In the genomic region with DNA sequence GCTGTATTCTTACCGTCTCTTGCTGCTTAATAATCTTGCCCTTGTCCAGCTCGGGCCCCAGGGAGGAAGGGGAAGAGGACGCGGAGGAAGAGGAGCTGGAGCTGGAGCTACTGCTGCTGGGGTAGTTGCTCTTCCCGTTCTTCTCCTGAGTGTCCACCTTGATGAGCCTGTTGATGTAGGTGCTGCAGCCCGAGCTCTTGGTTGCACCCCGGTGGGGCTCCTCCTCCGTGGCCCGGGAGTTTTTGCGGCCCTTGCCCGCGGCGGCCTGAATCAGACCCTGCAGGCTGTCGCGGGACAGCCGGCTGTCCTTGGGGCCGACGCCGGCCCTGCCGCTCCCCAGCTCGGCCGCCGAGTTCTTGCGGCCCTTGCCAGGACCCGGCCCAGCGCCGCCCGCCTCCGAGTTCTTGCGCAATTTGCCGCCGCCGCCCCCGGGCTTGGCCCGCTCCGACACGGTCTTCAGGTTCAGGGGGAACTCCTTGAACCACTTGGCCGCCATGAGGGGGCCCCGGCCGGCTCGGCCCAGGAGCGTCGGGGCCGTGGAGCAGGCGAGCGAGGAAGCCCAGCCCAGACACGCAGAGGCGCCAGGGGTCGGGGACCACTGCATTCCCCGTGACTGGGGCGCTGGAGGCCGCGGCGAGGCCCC, we compare ENCODE assay signal across 9 cellular contexts. TPM values are rescaled to one million over a fixed set of nuclear protein-coding genes. Genes with fewer than 3 reads are reported as not detected.
DNase-seq lines count a peak whose midpoint lies in the region; ATAC-seq, FAIRE-seq and TF ChIP-seq lines count a peak whose summit lies in the region.
"Had no signal": no experiment of that assay in that cellular context is flagged by ENCODE, and none has a peak within 500 bp of the region (broad histone marks: within the 10 kb centered on the region; RNA-seq: fewer than 3 reads in every experiment).

No MANE protein-coding gene starts in this region.

- intact Hi-C loops in A673 (cut with micrococcal nuclease; ENCODE audit: unreplicated experiment): no loop called here
- intact Hi-C loops in esophagus muscularis mucosa (cut with DNase I): no loop called here
- intact Hi-C loops in activated T-helper 1 cell treated with anti-CD3 and anti-CD28 coated beads, Interleukin-12 subunit alpha, Interleukin-12 subunit beta, Interleukin-2, Interleukin-4 antibody, amounts not matched to agents 30 ng/mL and 10 ng/mL and 1 ng/mL, durations not matched to agents 14 hours and 24 hours and 36 hours (cut with micrococcal nuclease): no loop called here

- peak; percentile 19 to 49 for ATAC-seq in naive thymus-derived CD8-positive, alpha-beta T cell

- H3K4me1 Mint-ChIP-seq in naive thymus-derived CD8-positive, alpha-beta T cell: peaks cover 6 to 14% (median 12%) of the 10 kb centered on the region in 4 donors
- H3K4me1 Mint-ChIP-seq in activated T-helper 1 cell treated with anti-CD3 and anti-CD28 coated beads, Interleukin-12 subunit alpha, Interleukin-12 subunit beta, Interleukin-2, Interleukin-4 antibody, amounts not matched to agents 30 ng/mL and 10 ng/mL and 1 ng/mL, durations not matched to agents 14 hours and 24 hours and 36 hours (ENCODE audit: low read depth): peaks cover 14% of the 10 kb centered on the region

- H3K4me1 ChIP-seq in A673 (ENCODE audit: insufficient read depth, low read length, poor library complexity, severe bottlenecking) (peaks cover 6% of the 10 kb centered on the region), HUES6 (ENCODE audit: control insufficient read depth, insufficient read depth, low read length) (0 out of 2 replicates have a peak, but pooled peaks cover 2% of the 10 kb centered on the region), esophagus muscularis mucosa (peaks cover 14 to 22% (median 20%) of the 10 kb centered on the region in 4 donors), small intestine (ENCODE audit: control insufficient read depth in 2 of 2, insufficient read depth in 1 of 2, low read depth in 1 of 2, low read length in 1 of 2) (no peaks in the 10 kb centered on the region)

- H3K9ac ChIP-seq in HUES6 (ENCODE audit: low read length): peak overlapping the region; percentile 17

- no peak for TF ChIP-seq EP300 in esophagus muscularis mucosa (IDR thresholded peaks at IDR 0.05)

- H3K36me3 ChIP-seq in A673 (ENCODE audit: insufficient read depth, low read length, poor library complexity, severe bottlenecking) (no peaks in the 10 kb centered on the region), HUES6 (ENCODE audit: control insufficient read depth, insufficient read depth, low read length) (no peaks in the 10 kb centered on the region), esophagus muscularis mucosa (peaks cover 0 to 13% (median 0%) of the 10 kb centered on the region in 4 donors), small intestine (ENCODE audit: control insufficient read depth in 2 of 2, insufficient read depth in 2 of 2, low read length in 2 of 2) (no peaks in the 10 kb centered on the region)

- H3K27me3 ChIP-seq in A673 (replicated peaks; ENCODE audit: insufficient read depth, low read depth, low read length, poor library complexity): peaks cover 87% of the 10 kb centered on the region
- peaks cover 77% of the 10 kb centered on the region for H3K27me3 ChIP-seq in HUES6 (ENCODE audit: control insufficient read depth, insufficient read depth, low read length)
- peaks cover 5 to 80% (median 40%) of the 10 kb centered on the region in 4 donors for H3K27me3 ChIP-seq in esophagus muscularis mucosa
- H3K27me3 ChIP-seq in small intestine (ENCODE audit: control insufficient read depth in 2 of 2, insufficient read depth in 2 of 2, low read length in 2 of 2): peaks cover 2 to 7% of the 10 kb centered on the region in 2 donors

- TF ChIP-seq CTCF in A673 (conservative IDR thresholded peaks at IDR 0.05; ENCODE audit: low read depth, low read length): no peak
- TF ChIP-seq CTCF in esophagus muscularis mucosa (IDR thresholded peaks at IDR 0.05): no peak

- H3K9me3 ChIP-seq in A673 (ENCODE audit: low read depth, low read length, poor library complexity, severe bottlenecking): no peaks in the 10 kb centered on the region
- H3K9me3 ChIP-seq in HUES6 (ENCODE audit: control insufficient read depth, insufficient read depth, low read depth, low read length): peaks cover 4% of the 10 kb centered on the region
- peaks cover 0 to 11% (median 8%) of the 10 kb centered on the region in 4 donors for H3K9me3 ChIP-seq in esophagus muscularis mucosa
- H3K9me3 ChIP-seq in small intestine (ENCODE audit: control insufficient read depth, low read depth): no peaks in the 10 kb centered on the region

- H3K27ac ChIP-seq in A673 (ENCODE audit: low read depth, low read length, poor library complexity, severe bottlenecking) (no peak overlapping the region), HUES6 (ENCODE audit: low read depth, low read length) (no peak overlapping the region), esophagus muscularis mucosa (replicated peaks in 1 of 4) (peak overlapping the region; percentile 50 to 79 (median 75)), small intestine (ENCODE audit: low read depth in 1 of 2, low read length in 1 of 2) (peak overlapping the region in 1 of 2 donors; percentile 75)

- FAIRE-seq in small intestine (lab: Jason Lieb, UNC): no peak

- peaks cover 0 to 4% (median 0%) of the 10 kb centered on the region in 9 donors for H3K9me3 Mint-ChIP-seq in naive thymus-derived CD8-positive, alpha-beta T cell
- H3K9me3 Mint-ChIP-seq in activated T-helper 1 cell treated with anti-CD3 and anti-CD28 coated beads, Interleukin-12 subunit alpha, Interleukin-12 subunit beta, Interleukin-2, Interleukin-4 antibody, amounts not matched to agents 30 ng/mL and 10 ng/mL and 1 ng/mL, durations not matched to agents 14 hours and 24 hours and 36 hours: no peaks in the 10 kb centered on the region

- no peak for TF ChIP-seq POLR2A in esophagus muscularis mucosa (IDR thresholded peaks at IDR 0.05; ENCODE audit: low read depth)

- peaks cover 22 to 54% (median 52%) of the 10 kb centered on the region in 5 donors for H3K27me3 Mint-ChIP-seq in naive thymus-derived CD8-positive, alpha-beta T cell
- H3K27me3 Mint-ChIP-seq in activated T-helper 1 cell treated with anti-CD3 and anti-CD28 coated beads, Interleukin-12 subunit alpha, Interleukin-12 subunit beta, Interleukin-2, Interleukin-4 antibody, amounts not matched to agents 30 ng/mL and 10 ng/mL and 1 ng/mL, durations not matched to agents 14 hours and 24 hours and 36 hours (ENCODE audit: insufficient read depth): peaks cover 69% of the 10 kb centered on the region

- DNase-seq in A673 (ENCODE audit: low spot score) (no peak), esophagus muscularis mucosa (ENCODE audit: extremely low spot score) (no peak), small intestine (no peak)
- DNase-seq in naive thymus-derived CD8-positive, alpha-beta T cell: peak in 3 of 10 donors; percentile 5 to 19 (median 5)
- no peak for DNase-seq in activated CD4-positive, alpha-beta T cell treated with anti-CD3 and anti-CD28 coated beads for 4 hours
- DNase-seq in effector CD4-positive, alpha-beta T cell: no peak
- DNase-seq in activated T-helper 1 cell treated with anti-CD3 and anti-CD28 coated beads, Interleukin-12 subunit alpha, Interleukin-12 subunit beta, Interleukin-2, Interleukin-4 antibody, amounts not matched to agents 30 ng/mL and 10 ng/mL and 1 ng/mL, durations not matched to agents 14 hours and 24 hours and 36 hours (ENCODE audit: low spot score): no peak

- H3K36me3 Mint-ChIP-seq in naive thymus-derived CD8-positive, alpha-beta T cell: peaks cover 0 to 4% (median 0%) of the 10 kb centered on the region in 3 donors
- H3K36me3 Mint-ChIP-seq in activated T-helper 1 cell treated with anti-CD3 and anti-CD28 coated beads, Interleukin-12 subunit alpha, Interleukin-12 subunit beta, Interleukin-2, Interleukin-4 antibody, amounts not matched to agents 30 ng/mL and 10 ng/mL and 1 ng/mL, durations not matched to agents 14 hours and 24 hours and 36 hours (ENCODE audit: low read depth): no peaks in the 10 kb centered on the region

- POLR2A ChIA-PET in A673 (lab: Charles Lee; ENCODE audit: low non-redundant PET): no interaction called here
- POLR2A ChIA-PET in naive thymus-derived CD8-positive, alpha-beta T cell (lab: Charles Lee): no interaction called here

- CTCF ChIA-PET in A673 (lab: Charles Lee): no interaction called here

- no peak overlapping the region for H3K27ac Mint-ChIP-seq in naive thymus-derived CD8-positive, alpha-beta T cell
- no peak overlapping the region for H3K27ac Mint-ChIP-seq in activated T-helper 1 cell treated with anti-CD3 and anti-CD28 coated beads, Interleukin-12 subunit alpha, Interleukin-12 subunit beta, Interleukin-2, Interleukin-4 antibody, amounts not matched to agents 30 ng/mL and 10 ng/mL and 1 ng/mL, durations not matched to agents 14 hours and 24 hours and 36 hours
- H3K27ac Mint-ChIP-seq: activated CD4-positive, alpha-beta T cell treated with anti-CD3 and anti-CD28 coated beads for 36 hours had no signal

- 7% methylated on average over 12 of the region's 54 CpGs for WGBS in esophagus muscularis mucosa
- WGBS in small intestine, 3 donors: 3 to 8% (median 6%) methylated on average over 42 to 54 of the region's 54 CpGs

- no TSS peak for BruUV-seq in A673 (replicated peaks; lab: Mats Ljungman, UMichigan)

- peak overlapping the region in 9 of 10 donors; percentile 22 to 73 (median 62) for H3K4me3 Mint-ChIP-seq in naive thymus-derived CD8-positive, alpha-beta T cell
- H3K4me3 Mint-ChIP-seq in activated T-helper 1 cell treated with anti-CD3 and anti-CD28 coated beads, Interleukin-12 subunit alpha, Interleukin-12 subunit beta, Interleukin-2, Interleukin-4 antibody, amounts not matched to agents 30 ng/mL and 10 ng/mL and 1 ng/mL, durations not matched to agents 14 hours and 24 hours and 36 hours: no peak overlapping the region
- H3K4me3 Mint-ChIP-seq: activated CD4-positive, alpha-beta T cell treated with anti-CD3 and anti-CD28 coated beads for 36 hours had no signal

- peak overlapping the region; percentile 16 for H3K4me3 ChIP-seq in A673 (ENCODE audit: low read depth, low read length, poor library complexity, severe bottlenecking)
- peak overlapping the region; percentile 46 for H3K4me3 ChIP-seq in HUES6 (ENCODE audit: low read depth, low read length)
- H3K4me3 ChIP-seq in esophagus muscularis mucosa: peak overlapping the region; percentile 57 to 67 (median 58)
- peak overlapping the region in 1 of 2 donors; percentile 49 for H3K4me3 ChIP-seq in small intestine (ENCODE audit: low read depth in 1 of 2, low read length in 2 of 2)

RNA-seq across cellular contexts. Expression of a gene that starts 0.5 kb away (rescaled TPM):
- total RNA-seq in A673 (2021) (not detected in 2 replicates), esophagus muscularis mucosa (1 to 10 TPM; 2.3 to 5.0 (median 4.3) TPM)
- not detected for total RNA-seq in naive thymus-derived CD8-positive, alpha-beta T cell
- polyA plus RNA-seq in naive thymus-derived CD8-positive, alpha-beta T cell: not detected
- 1 to 10 TPM in 1 of 3 donors, under 1 TPM in 1, not detected in 1; 0.81 to 3.4 TPM for polyA plus RNA-seq in small intestine
- total RNA-seq in activated T-helper 1 cell treated with anti-CD3 and anti-CD28 coated beads, Interleukin-12 subunit alpha, Interleukin-12 subunit beta, Interleukin-2, Interleukin-4 antibody, amounts not matched to agents 30 ng/mL and 10 ng/mL and 1 ng/mL, durations not matched to agents 14 hours and 24 hours and 36 hours: not detected in 2 replicates
- total RNA-seq: activated CD4-positive, alpha-beta T cell treated with anti-CD3 and anti-CD28 coated beads for 36 hours had no signal

RNA-seq across cellular contexts. Expression of a gene that starts 0.7 kb away (rescaled TPM):
- total RNA-seq in A673 (2021): 0.04 TPM in 1 of 2 replicates, not detected in the other
- total RNA-seq in esophagus muscularis mucosa: 10 to 100 TPM; 12.5 to 17.0 (median 12.6) TPM
- not detected for total RNA-seq in naive thymus-derived CD8-positive, alpha-beta T cell
- polyA plus RNA-seq in naive thymus-derived CD8-positive, alpha-beta T cell: not detected
- polyA plus RNA-seq in small intestine: 10 to 100 TPM in 1 of 3 donors, 1 to 10 TPM in 1, under 1 TPM in 1; 0.67 to 15.5 (median 2.4) TPM
- not detected in 2 replicates for total RNA-seq in activated T-helper 1 cell treated with anti-CD3 and anti-CD28 coated beads, Interleukin-12 subunit alpha, Interleukin-12 subunit beta, Interleukin-2, Interleukin-4 antibody, amounts not matched to agents 30 ng/mL and 10 ng/mL and 1 ng/mL, durations not matched to agents 14 hours and 24 hours and 36 hours

RNA-seq across cellular contexts. Expression of a gene that starts 56.9 kb away (rescaled TPM):
- total RNA-seq in A673 (2021): 84.5 and 104 TPM in 2 replicates
- 10 to 100 TPM; 23.7 to 41.3 (median 31.3) TPM for total RNA-seq in esophagus muscularis mucosa
- total RNA-seq in naive thymus-derived CD8-positive, alpha-beta T cell: 100 to 1,000 TPM; 109 to 114 TPM
- 10 to 100 TPM; 10.5 to 13.3 (median 12.6) TPM for polyA plus RNA-seq in naive thymus-derived CD8-positive, alpha-beta T cell
- 10 to 100 TPM; 37.1 to 39.4 (median 37.7) TPM for polyA plus RNA-seq in small intestine
- total RNA-seq in activated T-helper 1 cell treated with anti-CD3 and anti-CD28 coated beads, Interleukin-12 subunit alpha, Interleukin-12 subunit beta, Interleukin-2, Interleukin-4 antibody, amounts not matched to agents 30 ng/mL and 10 ng/mL and 1 ng/mL, durations not matched to agents 14 hours and 24 hours and 36 hours: 93.3 and 106 TPM in 2 replicates

Comparison
In these comparisons a context has a peak if more than half of its experiments do, and no peak if none do; other contexts are left out.
1. H3K27ac ChIP-seq: peak in esophagus muscularis mucosa (4 of 4); none in A673 (single experiment) and HUES6 (single experiment).
2. RNA of a gene that starts 0.7 kb away (total RNA-seq): 12.5 to 17.0 TPM in esophagus muscularis mucosa; 0.04 TPM in A673, not detected in naive thymus-derived CD8-positive, alpha-beta T cell and not detected in activated T-helper 1 cell treated with anti-CD3 and anti-CD28 coated beads, Interleukin-12 subunit alpha, Interleukin-12 subunit beta, Interleukin-2, Interleukin-4 antibody, amounts not matched to agents 30 ng/mL and 10 ng/mL and 1 ng/mL, durations not matched to agents 14 hours and 24 hours and 36 hours; every median in the first group is over 10 times any median in the second.